In genomic region chr12:112011685-112012084, GRCh38 we compare ENCODE assay signal across 8 cellular contexts. TPM values are rescaled to one million over a fixed set of nuclear protein-coding genes. Genes with fewer than 3 reads are reported as not detected.
DNase-seq lines count a peak whose midpoint lies in the region; ATAC-seq and TF ChIP-seq lines count a peak whose summit lies in the region.

No MANE protein-coding gene starts in this region.

- H3K27ac ChIP-seq in WERI-Rb-1 (peak overlapping the region; percentile 97), skeletal muscle tissue (ENCODE audit: low read depth, low read length) (peak overlapping the region; percentile 97)

- H3K9me3 ChIP-seq in WERI-Rb-1 (ENCODE audit: severe bottlenecking) (no peaks in the 10 kb centered on the region), skeletal muscle tissue (ENCODE audit: control insufficient read depth in 3 of 3, low read length in 3 of 3) (no peaks in the 10 kb centered on the region)

- peak overlapping the region; percentile 98 for H3K4me3 ChIP-seq in HFF-Myc (replicated peaks; ENCODE audit: low read depth, low read length)
- peak overlapping the region; percentile 68 for H3K4me3 ChIP-seq in WERI-Rb-1 (ENCODE audit: low read depth, low read length)
- H3K4me3 ChIP-seq in foreskin fibroblast (ENCODE audit: low read depth in 1 of 2, low read length in 2 of 2): peak overlapping the region; percentile 81 to 95
- peak overlapping the region; percentile 98 to 99 (median 99) for H3K4me3 ChIP-seq in skeletal muscle tissue (ENCODE audit: low read length in 3 of 3)

- no peak for DNase-seq in HFF-Myc (ENCODE audit: extremely low read depth, low read depth)
- no peak for DNase-seq in WERI-Rb-1
- no peak for DNase-seq in foreskin fibroblast
- no peak for DNase-seq in anterior cingulate cortex (lab: John Stamatoyannopoulos, UW)
- DNase-seq in HuH-7 (ENCODE audit: low spot score): no peak
- DNase-seq in NCI-H774 (lab: John Stamatoyannopoulos, UW): no peak

- no peak for ATAC-seq in HG03025 (IDR thresholded peaks at IDR 0.05; ENCODE audit: low FRiP score, unreplicated experiment)

- H3K27me3 ChIP-seq in WERI-Rb-1 (ENCODE audit: insufficient read depth, low read depth, severe bottlenecking) (no peaks in the 10 kb centered on the region), skeletal muscle tissue (ENCODE audit: control insufficient read depth in 3 of 3, insufficient read depth in 3 of 3, low read length in 3 of 3) (no peaks in the 10 kb centered on the region)

- H3K9ac ChIP-seq in skeletal muscle tissue (ENCODE audit: low read depth in 1 of 3, low read length in 3 of 3): peak overlapping the region; percentile 63 to 100 (median 100)

- no peak for TF ChIP-seq CTCF in HFF-Myc (IDR thresholded peaks at IDR 0.05; ENCODE audit: low read depth, low read length, missing control alignments)
- TF ChIP-seq CTCF in WERI-Rb-1 (IDR thresholded peaks at IDR 0.05; ENCODE audit: low read depth, low read length): no peak
- TF ChIP-seq CTCF in foreskin fibroblast (IDR thresholded peaks at IDR 0.05; ENCODE audit: low read depth, low read length): no peak

- H3K4me1 ChIP-seq in skeletal muscle tissue (ENCODE audit: control insufficient read depth in 3 of 3, insufficient read depth in 3 of 3, low read length in 3 of 3): peaks cover 24 to 42% (median 27%) of the 10 kb centered on the region in 3 donors

- peaks cover 31% of the 10 kb centered on the region for H3K36me3 ChIP-seq in WERI-Rb-1
- H3K36me3 ChIP-seq in skeletal muscle tissue (ENCODE audit: control insufficient read depth in 3 of 3, insufficient read depth in 3 of 3, low read length in 3 of 3): peaks cover 0 to 5% (median 4%) of the 10 kb centered on the region in 3 donors

RNA-seq across cellular contexts. Expression of gene TMEM116, which starts 1.3 kb away (rescaled TPM):
- 37.6 TPM for total RNA-seq in skeletal muscle tissue

RNA-seq across cellular contexts. Expression of gene ERP29, which starts 1.5 kb away (rescaled TPM):
- 46.4 TPM for total RNA-seq in skeletal muscle tissue
